15 cellular contexts compared by ENCODE assay signal in the genomic region with DNA sequence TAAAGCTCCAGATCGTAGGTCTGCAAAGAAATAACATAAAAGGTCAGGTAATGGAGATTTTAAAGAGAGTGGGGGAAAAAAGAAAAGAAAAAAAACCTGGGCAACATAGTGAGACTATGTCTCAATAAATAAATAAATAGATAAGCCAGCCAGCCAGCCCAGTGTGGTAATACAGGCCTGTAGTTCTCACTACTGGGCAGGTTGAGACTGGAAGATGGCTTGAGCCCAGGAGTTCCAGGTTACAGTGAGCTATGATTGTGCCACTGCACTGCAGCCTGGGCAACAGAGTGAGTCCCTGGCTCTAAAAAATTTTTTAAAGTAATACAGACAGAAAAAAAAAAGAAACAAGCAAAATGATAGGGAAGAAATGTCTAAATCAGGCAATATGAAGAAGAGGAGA.
"Had no signal": no experiment of that assay in that cellular context is flagged by ENCODE, and none has a peak within 500 bp of the region (broad histone marks: within the 10 kb centered on the region; RNA-seq: fewer than 3 reads in every experiment).

No MANE protein-coding gene starts in this region.

- H3K27ac ChIP-seq: body of pancreas, suprapubic skin had no signal

- H3K4me3 Mint-ChIP-seq: activated CD4-positive, alpha-beta T cell treated with anti-CD3 and anti-CD28 coated beads for 36 hours; activated naive CD4-positive, alpha-beta T cell treated with anti-CD3 and anti-CD28 coated beads for 36 hours; dendritic cell treated with granulocyte-macrophage colony-stimulating factor and Interleukin-4, amounts not matched to agents 40 ng/mL and 50 ng/mL, for 4 days; naive thymus-derived CD8-positive, alpha-beta T cell had no signal

- H3K27ac Mint-ChIP-seq: activated CD4-positive, alpha-beta T cell treated with anti-CD3 and anti-CD28 coated beads for 36 hours; activated naive CD4-positive, alpha-beta T cell treated with anti-CD3 and anti-CD28 coated beads for 36 hours; dendritic cell treated with granulocyte-macrophage colony-stimulating factor and Interleukin-4, amounts not matched to agents 40 ng/mL and 50 ng/mL, for 4 days had no signal

- H3K4me1 Mint-ChIP-seq: naive thymus-derived CD8-positive, alpha-beta T cell had no signal

- H3K4me3 ChIP-seq: body of pancreas, suprapubic skin had no signal

- H3K9me3 ChIP-seq: body of pancreas, suprapubic skin had no signal

- ATAC-seq: activated CD4-positive, alpha-beta T cell treated with anti-CD3 and anti-CD28 coated beads for 36 hours; body of pancreas; left colon; naive thymus-derived CD8-positive, alpha-beta T cell; SK-N-SH treated with all-trans-retinoic acid at 6 μM for 48 hours had no signal

- H3K27me3 ChIP-seq: body of pancreas, suprapubic skin had no signal

- H3K4me1 ChIP-seq: body of pancreas had no signal

- H3K27me3 Mint-ChIP-seq: activated CD4-positive, alpha-beta T cell treated with anti-CD3 and anti-CD28 coated beads for 36 hours; dendritic cell treated with granulocyte-macrophage colony-stimulating factor and Interleukin-4, amounts not matched to agents 40 ng/mL and 50 ng/mL, for 4 days; naive thymus-derived CD8-positive, alpha-beta T cell had no signal

- H3K9me3 Mint-ChIP-seq: activated naive CD4-positive, alpha-beta T cell treated with anti-CD3 and anti-CD28 coated beads for 36 hours; dendritic cell treated with granulocyte-macrophage colony-stimulating factor and Interleukin-4, amounts not matched to agents 40 ng/mL and 50 ng/mL, for 4 days; naive thymus-derived CD8-positive, alpha-beta T cell had no signal

- DNase-seq: activated CD4-positive, alpha-beta T cell treated with anti-CD3 and anti-CD28 coated beads for 36 hours; activated naive CD4-positive, alpha-beta T cell treated with anti-CD3 and anti-CD28 coated beads for 36 hours; body of pancreas; cerebellar nuclear complex; effector memory CD4-positive, alpha-beta T cell; left colon; naive thymus-derived CD8-positive, alpha-beta T cell; retina; stimulated activated CD4-positive, alpha-beta T cell treated with anti-CD3 and anti-CD28 coated beads, Interleukin-2, amount 100 ng/mL, for 48 hours; stimulated activated naive CD4-positive, alpha-beta T cell treated with Interleukin-2 at 50 U/mL for 16 hours; T-helper 1 cell; trophoblast cell had no signal
